In genomic region chr1:7961199-7962010, GRCh38 we compare ENCODE assay signal across 1 cellular context.
TF ChIP-seq lines count a peak whose summit lies in the region.

Gene PARK7, plus strand, starts transcription at chr1:7961711. Its CDS starts 1,075 bp downstream, at chr1:7962786.

TF ChIP-seq in HEK293, 187 proteins besides CTCF, POLR2A, EP300 and RAD21 (continued from another document):
- TF ChIP-seq BCL6B (tag by site-specific recombination; IDR thresholded peaks at IDR 0.05) (no peak), ZNF580 (tag by site-specific recombination; IDR thresholded peaks at IDR 0.05) (peak; percentile 49; the same call in 1 of the 2 replicates), ZNF571 (tag by site-specific recombination; IDR thresholded peaks at IDR 0.05) (no peak), ZNF549 (tag by site-specific recombination; IDR thresholded peaks at IDR 0.05) (no peak), ZNF18 (tag by site-specific recombination; IDR thresholded peaks at IDR 0.05) (peak; percentile 96), ZXDB (tag by site-specific recombination; IDR thresholded peaks at IDR 0.05) (peak; percentile 93), OSR2 (tag by site-specific recombination; IDR thresholded peaks at IDR 0.05) (no peak), ELK4 (IDR thresholded peaks at IDR 0.05; ENCODE audit: borderline replicate concordance, low read depth, low read length) (peak; percentile 40; the same call in 1 of the 2 replicates), ZFP69B (tag by site-specific recombination; IDR thresholded peaks at IDR 0.05) (peak; percentile 76), ZNF76 (tag by site-specific recombination; IDR thresholded peaks at IDR 0.05; ENCODE audit: borderline replicate concordance, low read depth) (peak; percentile 70), ZSCAN18 (tag by site-specific recombination; IDR thresholded peaks at IDR 0.05) (peak; percentile 45; the same call in 1 of the 2 replicates), ZNF623 (tag by site-specific recombination; IDR thresholded peaks at IDR 0.05) (peak; percentile 48; the same call in 1 of the 2 replicates), ZNF148 (tag by site-specific recombination; IDR thresholded peaks at IDR 0.05; ENCODE audit: borderline replicate concordance) (peak; percentile 5; the same call in 1 of the 2 replicates), PATZ1 (tag by site-specific recombination; IDR thresholded peaks at IDR 0.05) (peak; percentile 91), ZNF398 (tag by site-specific recombination; IDR thresholded peaks at IDR 0.05) (no peak; the same call in 1 of the 2 replicates)
